ENCODE assay signal across 1 cellular context in the genomic region with DNA sequence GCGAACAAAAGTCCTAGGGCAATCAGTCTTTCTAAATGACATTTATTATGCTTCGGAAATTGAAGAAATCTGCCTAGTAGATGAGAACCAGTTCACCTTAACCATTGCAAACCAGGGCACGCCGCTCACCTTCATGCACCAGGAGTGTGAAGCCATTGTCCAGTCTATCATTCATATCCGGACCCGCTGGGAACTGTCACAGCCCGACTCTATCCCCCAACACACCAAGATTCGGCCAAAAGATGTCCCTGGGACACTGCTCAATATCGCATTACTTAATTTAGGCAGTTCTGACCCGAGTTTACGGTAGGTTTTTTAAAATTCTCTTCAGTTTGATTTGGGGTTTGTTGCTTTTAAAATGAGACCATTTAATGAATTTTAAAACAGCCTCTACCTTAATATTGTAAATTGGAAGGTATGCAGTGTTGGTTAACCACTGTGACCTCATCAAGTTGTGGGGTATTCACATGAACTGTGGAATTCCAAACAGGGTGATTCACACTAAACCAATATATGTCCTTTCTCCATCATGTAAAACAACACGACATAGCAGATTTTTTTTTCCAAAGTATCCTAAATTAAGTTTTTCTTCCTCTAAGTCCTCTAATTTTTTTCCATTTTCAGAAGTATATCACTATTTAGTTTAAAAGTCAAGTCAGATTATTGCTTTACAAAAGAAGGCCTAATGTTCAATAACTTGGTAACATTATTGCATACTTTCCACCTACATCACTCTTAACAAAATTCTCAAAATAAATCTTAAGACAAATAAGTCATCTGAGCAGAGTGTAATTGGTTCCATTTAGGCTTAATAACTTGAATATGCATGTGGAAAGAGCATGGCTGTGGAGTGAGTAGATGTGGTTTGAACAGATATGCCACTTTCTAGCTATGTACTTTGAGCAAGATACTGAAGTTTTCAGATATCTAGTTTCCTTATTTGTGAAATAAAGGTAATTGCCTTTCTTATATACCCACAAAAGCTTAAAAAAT.
TF ChIP-seq lines count a peak whose summit lies in the region.

No MANE protein-coding gene starts in this region.

TF ChIP-seq in endothelial cell of umbilical vein, 7 proteins besides CTCF, POLR2A, EP300 and RAD21:
- TF ChIP-seq GATA2 (IDR thresholded peaks at IDR 0.05; ENCODE audit: insufficient read depth, insufficient read length, low read depth, low read length) (no peak), FOS (IDR thresholded peaks at IDR 0.05; ENCODE audit: borderline replicate concordance, insufficient read depth, low read length) (peak; percentile 63), JUN (IDR thresholded peaks at IDR 0.05; ENCODE audit: borderline replicate concordance, insufficient read depth, insufficient read length, low read depth) (peak; percentile 50)
TF ChIP-seq in endothelial cell of umbilical vein: peak in this region for 2.
